Comparison of ENCODE assay signal across 12 cellular contexts in genomic region chr20:37396520-37397075, GRCh38. TPM values are rescaled to one million over a fixed set of nuclear protein-coding genes. Genes with fewer than 3 reads are reported as not detected.
DNase-seq lines count a peak whose midpoint lies in the region; ATAC-seq and TF ChIP-seq lines count a peak whose summit lies in the region.
"Had no signal": no experiment of that assay in that cellular context is flagged by ENCODE, and none has a peak within 500 bp of the region (broad histone marks: within the 10 kb centered on the region; RNA-seq: fewer than 3 reads in every experiment).

No MANE protein-coding gene starts in this region.

- H3K27me3 ChIP-seq in left ventricle myocardium inferior (ENCODE audit: low read depth) (no peaks in the 10 kb centered on the region), gastrocnemius medialis (peaks cover 6 to 21% (median 16%) of the 10 kb centered on the region in 3 donors)

- peaks cover 9% of the 10 kb centered on the region for H3K36me3 Mint-ChIP-seq in endothelial cell (ENCODE audit: low read depth, unreplicated experiment)
- H3K36me3 Mint-ChIP-seq in type B pancreatic cell: no peaks in the 10 kb centered on the region

- H3K4me3 Mint-ChIP-seq in endothelial cell (ENCODE audit: unreplicated experiment): no peak overlapping the region
- peak overlapping the region; percentile 76 for H3K4me3 Mint-ChIP-seq in type B pancreatic cell
- H3K4me3 Mint-ChIP-seq: activated naive CD4-positive, alpha-beta T cell treated with anti-CD3 and anti-CD28 coated beads for 36 hours had no signal

- H3K4me1 ChIP-seq in left ventricle myocardium inferior: peaks cover 10% of the 10 kb centered on the region
- no peaks in the 10 kb centered on the region for H3K4me1 ChIP-seq in gastrocnemius medialis
- H3K4me1 ChIP-seq: prostate gland had no signal

- intact Hi-C loops in Right ventricle myocardium inferior (cut with DNase I) (no loop called here), left ventricle myocardium inferior (cut with micrococcal nuclease) (no loop called here), gastrocnemius medialis (cut with DNase I; ENCODE audit: low total_unique reads) (no loop called here)

- peaks cover 8% of the 10 kb centered on the region for H3K27me3 Mint-ChIP-seq in endothelial cell (ENCODE audit: unreplicated experiment)
- H3K27me3 Mint-ChIP-seq in type B pancreatic cell: no peaks in the 10 kb centered on the region

- no peak for TF ChIP-seq POLR2A in gastrocnemius medialis (IDR thresholded peaks at IDR 0.05)

- H3K9me3 ChIP-seq in left ventricle myocardium inferior (replicated peaks): no peaks in the 10 kb centered on the region
- no peaks in the 10 kb centered on the region for H3K9me3 ChIP-seq in gastrocnemius medialis
- H3K9me3 ChIP-seq: prostate gland had no signal

- H3K4me1 Mint-ChIP-seq in endothelial cell (ENCODE audit: unreplicated experiment) (peaks cover 24% of the 10 kb centered on the region), type B pancreatic cell (ENCODE audit: unreplicated experiment) (peaks cover 23% of the 10 kb centered on the region)

- in situ Hi-C loops in gastrocnemius medialis (cut with MboI; ENCODE audit: low sequenced_read_pairs in 4 of 4): loop anchor here in 2 of 4 donors (10.0 to 25.0 kb wide), 2 partner anchors 138 to 141 kb away; partner anchors contain the start of gene BLCAP (in 1 of the 2)

- ATAC-seq in Right ventricle myocardium inferior (no peak), gastrocnemius medialis (no peak), GM21360 (IDR thresholded peaks at IDR 0.05; ENCODE audit: unreplicated experiment) (no peak)
- ATAC-seq: left lobe of liver had no signal

- TF ChIP-seq CTCF in left ventricle myocardium inferior (IDR thresholded peaks at IDR 0.05; ENCODE audit: borderline replicate concordance) (no peak), endothelial cell (IDR thresholded peaks at IDR 0.05; ENCODE audit: unreplicated experiment) (no peak), type B pancreatic cell (conservative IDR thresholded peaks at IDR 0.05) (peak; percentile 68), gastrocnemius medialis (IDR thresholded peaks at IDR 0.05 in 4 of 5, conservative IDR thresholded peaks at IDR 0.05 in 1 of 5) (no peak)

- H3K27ac Mint-ChIP-seq in endothelial cell (ENCODE audit: unreplicated experiment): peak overlapping the region; percentile 36
- peak overlapping the region; percentile 86 for H3K27ac Mint-ChIP-seq in type B pancreatic cell
- H3K27ac Mint-ChIP-seq: activated naive CD4-positive, alpha-beta T cell treated with anti-CD3 and anti-CD28 coated beads for 36 hours had no signal

- DNase-seq in Right ventricle myocardium inferior (ENCODE audit: missing footprints) (peak; percentile 59), left ventricle myocardium inferior (no peak), NCI-H69 (lab: John Stamatoyannopoulos, UW) (peak; percentile 46), endothelial cell (ENCODE audit: low spot score) (peak; percentile 68), type B pancreatic cell (ENCODE audit: extremely low spot score, unreplicated experiment) (peak; percentile 90), gastrocnemius medialis (no peak), amniotic stem cell (lab: John Stamatoyannopoulos, UW) (no peak)
- DNase-seq: activated CD4-positive, alpha-beta T cell treated with anti-CD3 and anti-CD28 coated beads for 48 hours; activated naive CD4-positive, alpha-beta T cell treated with anti-CD3 and anti-CD28 coated beads for 36 hours had no signal

- no peak overlapping the region for H3K4me3 ChIP-seq in left ventricle myocardium inferior
- no peak overlapping the region for H3K4me3 ChIP-seq in gastrocnemius medialis
- H3K4me3 ChIP-seq: prostate gland had no signal

- no peak overlapping the region for H3K27ac ChIP-seq in left ventricle myocardium inferior (replicated peaks)
- H3K27ac ChIP-seq in gastrocnemius medialis: no peak overlapping the region
- H3K27ac ChIP-seq: prostate gland had no signal

- H3K9me3 Mint-ChIP-seq in endothelial cell (ENCODE audit: unreplicated experiment) (no peaks in the 10 kb centered on the region), type B pancreatic cell (no peaks in the 10 kb centered on the region)
- H3K9me3 Mint-ChIP-seq: activated naive CD4-positive, alpha-beta T cell treated with anti-CD3 and anti-CD28 coated beads for 36 hours had no signal

- H3K36me3 ChIP-seq in left ventricle myocardium inferior: peaks cover 12% of the 10 kb centered on the region
- no peaks in the 10 kb centered on the region for H3K36me3 ChIP-seq in gastrocnemius medialis

RNA-seq across cellular contexts. Expression of gene SRC, which starts 50.7 kb away (rescaled TPM):
- 6.0 TPM for total RNA-seq in Right ventricle myocardium inferior
- 4.2 TPM for total RNA-seq in left ventricle myocardium inferior
- 60.8 TPM for total RNA-seq in endothelial cell (ENCODE audit: unreplicated experiment)
- total RNA-seq in type B pancreatic cell (ENCODE audit: low replicate concordance): 56.0 and 70.3 TPM in 2 replicates
- total RNA-seq in gastrocnemius medialis: 1 to 10 TPM; 1.0 to 2.3 (median 1.8) TPM

Comparison
In these comparisons a context has a peak if more than half of its experiments do, and no peak if none do; other contexts are left out.
1. DNase-seq: peak in Right ventricle myocardium inferior (single experiment), NCI-H69 (single experiment), endothelial cell (single experiment) and type B pancreatic cell (single experiment); none in left ventricle myocardium inferior (single experiment), gastrocnemius medialis (0 of 2) and amniotic stem cell (single experiment).